27 cellular contexts compared by ENCODE assay signal in genomic region chr1:87167157-87167810, GRCh38.
"Had no signal": no experiment of that assay in that cellular context is flagged by ENCODE, and none has a peak within 500 bp of the region (broad histone marks: within the 10 kb centered on the region; RNA-seq: fewer than 3 reads in every experiment).

No MANE protein-coding gene starts in this region.

- H3K4me1 ChIP-seq: breast epithelium had no signal

- H3K36me3 ChIP-seq: breast epithelium, MG63 had no signal

- DNase-seq: activated CD4-positive, alpha-beta memory T cell treated with anti-CD3 and anti-CD28 coated beads, Interleukin-2, amount 10 ng/mL, durations not matched to agents 7 days and 5 days; activated CD4-positive, alpha-beta T cell treated with anti-CD3 and anti-CD28 coated beads, Interleukin-2, amount 10 ng/mL, durations not matched to agents 7 days and 5 days; activated CD4-positive, CD25-positive, alpha-beta regulatory T cell; activated gamma-delta T cell treated with Interleukin-2 at 50 U/mL for 16 hours; activated naive CD4-positive, alpha-beta T cell treated with anti-CD3 and anti-CD28 coated beads, Interleukin-2, amount 10 ng/mL, durations not matched to agents 7 days and 5 days; activated naive CD8-positive, alpha-beta T cell treated with anti-CD3 and anti-CD28 coated beads for 36 hours; activated T-cell treated with anti-CD3 and anti-CD28 coated beads for 4 hours; activated T-cell treated with anti-CD3 and anti-CD28 coated beads, Interleukin-2, amount 50 U/mL, for 48 hours; MG63; MV-4-11; NCI-H1092 treated with DMSO at 0.1 percent for 48 hours; NCI-H1417 treated with DMSO at 0.1 percent for 48 hours; NCI-H1694 treated with DMSO at 0.1 percent for 48 hours; NCI-H2029 treated with DMSO at 0.1 percent for 48 hours; NCI-H510A treated with DMSO at 0.1 percent for 48 hours; NCI-H69; NK-92 treated with Interleukin-12 subunit alpha and Interleukin-12 subunit beta, amount 100 ng/mL, for 24 hours; OCI-M1; SHP77 treated with DMSO at 0.1 percent for 48 hours; T-helper 2 cell; T1000 had no signal

- H3K9me3 Mint-ChIP-seq: activated CD4-positive, alpha-beta memory T cell treated with anti-CD3 and anti-CD28 coated beads, Interleukin-2, amount 10 ng/mL, durations not matched to agents 7 days and 5 days; activated CD4-positive, alpha-beta T cell treated with anti-CD3 and anti-CD28 coated beads, Interleukin-2, amount 10 ng/mL, durations not matched to agents 7 days and 5 days; activated naive CD4-positive, alpha-beta T cell treated with anti-CD3 and anti-CD28 coated beads, Interleukin-2, amount 10 ng/mL, durations not matched to agents 7 days and 5 days; activated naive CD8-positive, alpha-beta T cell treated with anti-CD3 and anti-CD28 coated beads for 36 hours; activated T-helper 2 cell treated with anti-CD3 and anti-CD28 coated beads, Interferon-gamma antibody, Interleukin-2, Interleukin-4, amounts not matched to agents 10 μg/mL and 5 μg/mL and 100 μg/mL, durations not matched to agents 14 hours and 24 hours and 36 hours; central memory CD8-positive, alpha-beta T cell had no signal

- H3K4me3 Mint-ChIP-seq: activated CD4-positive, alpha-beta memory T cell treated with anti-CD3 and anti-CD28 coated beads, Interleukin-2, amount 10 ng/mL, durations not matched to agents 7 days and 5 days; activated CD4-positive, alpha-beta T cell treated with anti-CD3 and anti-CD28 coated beads, Interleukin-2, amount 10 ng/mL, durations not matched to agents 7 days and 5 days; activated naive CD4-positive, alpha-beta T cell treated with anti-CD3 and anti-CD28 coated beads, Interleukin-2, amount 10 ng/mL, durations not matched to agents 7 days and 5 days; activated naive CD8-positive, alpha-beta T cell treated with anti-CD3 and anti-CD28 coated beads for 36 hours; central memory CD8-positive, alpha-beta T cell had no signal

- H3K4me1 Mint-ChIP-seq: activated CD4-positive, alpha-beta memory T cell treated with anti-CD3 and anti-CD28 coated beads, Interleukin-2, amount 10 ng/mL, durations not matched to agents 7 days and 5 days; activated CD4-positive, alpha-beta T cell treated with anti-CD3 and anti-CD28 coated beads, Interleukin-2, amount 10 ng/mL, durations not matched to agents 7 days and 5 days; activated naive CD4-positive, alpha-beta T cell treated with anti-CD3 and anti-CD28 coated beads, Interleukin-2, amount 10 ng/mL, durations not matched to agents 7 days and 5 days; activated naive CD8-positive, alpha-beta T cell treated with anti-CD3 and anti-CD28 coated beads for 36 hours; central memory CD8-positive, alpha-beta T cell had no signal

- H3K9me3 ChIP-seq: breast epithelium, MG63 had no signal

- H3K36me3 Mint-ChIP-seq: activated naive CD4-positive, alpha-beta T cell treated with anti-CD3 and anti-CD28 coated beads, Interleukin-2, amount 10 ng/mL, durations not matched to agents 7 days and 5 days; activated naive CD8-positive, alpha-beta T cell treated with anti-CD3 and anti-CD28 coated beads for 36 hours had no signal

- H3K27ac Mint-ChIP-seq: activated CD4-positive, alpha-beta memory T cell treated with anti-CD3 and anti-CD28 coated beads, Interleukin-2, amount 10 ng/mL, durations not matched to agents 7 days and 5 days; activated CD4-positive, alpha-beta T cell treated with anti-CD3 and anti-CD28 coated beads, Interleukin-2, amount 10 ng/mL, durations not matched to agents 7 days and 5 days; activated naive CD4-positive, alpha-beta T cell treated with anti-CD3 and anti-CD28 coated beads, Interleukin-2, amount 10 ng/mL, durations not matched to agents 7 days and 5 days; activated naive CD8-positive, alpha-beta T cell treated with anti-CD3 and anti-CD28 coated beads for 36 hours; activated T-helper 2 cell treated with anti-CD3 and anti-CD28 coated beads, Interferon-gamma antibody, Interleukin-2, Interleukin-4, amounts not matched to agents 10 μg/mL and 5 μg/mL and 100 μg/mL, durations not matched to agents 14 hours and 24 hours and 36 hours had no signal

- H3K27ac ChIP-seq: RWPE1, VCaP had no signal

- H3K27me3 ChIP-seq: breast epithelium, MG63 had no signal

- ATAC-seq: Panc1 had no signal

- H3K4me3 ChIP-seq: breast epithelium, MG63 had no signal
